8 cellular contexts compared by ENCODE assay signal in genomic region chr4:76949293-76950051, GRCh38. TPM values are rescaled to one million over a fixed set of nuclear protein-coding genes. Genes with fewer than 3 reads are reported as not detected.
DNase-seq lines count a peak whose midpoint lies in the region; ATAC-seq and TF ChIP-seq lines count a peak whose summit lies in the region.

TSS of gene SEPTIN11 (plus strand) at chr4:76949752. CDS start at chr4:76949904, 152 bp downstream.

- H3K27me3 ChIP-seq in kidney epithelial cell (ENCODE audit: control insufficient read depth, insufficient read depth, low read length) = no peaks in the 10 kb centered on the region

- TF ChIP-seq CTCF in AG10803 (conservative IDR thresholded peaks at IDR 0.05; ENCODE audit: low read length) (no peak), kidney epithelial cell (IDR thresholded peaks at IDR 0.05; ENCODE audit: insufficient read depth, low read length, poor library complexity, severe bottlenecking) (no peak)

- H3K4me3 ChIP-seq in AG10803 (ENCODE audit: low read length) (peak within 1 kb of the TSS; percentile 95), kidney epithelial cell (ENCODE audit: low read depth, low read length) (peak within 1 kb of the TSS; percentile 64)

- H3K36me3 ChIP-seq in kidney epithelial cell (ENCODE audit: control insufficient read depth, insufficient read depth, low read length) = no peaks in the 10 kb centered on the region

- DNase-seq in AG10803 (ENCODE audit: low read depth) = peak; percentile 96
- peak; percentile 81 for DNase-seq in NCI-H460 (ENCODE audit: extremely low read depth, low read depth)
- DNase-seq in activated CD4-positive, alpha-beta T cell treated with anti-CD3 and anti-CD28 coated beads for 1 hour = peak; percentile 73
- peak; percentile 38 to 70 for DNase-seq in cerebellar nuclear complex (lab: John Stamatoyannopoulos, UW)
- no peak for DNase-seq in kidney epithelial cell (ENCODE audit: low read depth)
- peak; percentile 85 for DNase-seq in stimulated activated CD4-positive, alpha-beta T cell treated with anti-CD3 and anti-CD28 coated beads, Interleukin-15, amount 100 ng/mL, for 24 hours

- ATAC-seq in GM19043 (IDR thresholded peaks at IDR 0.05; ENCODE audit: low read depth, unreplicated experiment) (peak; percentile 54), HG03354 (IDR thresholded peaks at IDR 0.05; ENCODE audit: poor library complexity, severe bottlenecking, unreplicated experiment) (peak; percentile 75)

RNA-seq across cellular contexts. Expression of gene SEPTIN11, which starts in this region (rescaled TPM):
- 28.6 and 32.2 TPM in 2 replicates for total RNA-seq in NCI-H460 (2014; rRNA removed; shearing (Covaris generic))
- polyA plus RNA-seq in NCI-H460 (2014; cell fraction: nucleus; rRNA removed) = 17.6 and 26.7 TPM in 2 replicates
- 127 and 135 TPM in 2 replicates for total RNA-seq in kidney epithelial cell
